8 cellular contexts compared by ENCODE assay signal in genomic region chr6:28349892-28350737, GRCh38. TPM values are rescaled to one million over a fixed set of nuclear protein-coding genes. Genes with fewer than 3 reads are reported as not detected.
DNase-seq lines count a peak whose midpoint lies in the region; ATAC-seq and TF ChIP-seq lines count a peak whose summit lies in the region.

ZKSCAN3 (plus strand) TSS chr6:28349947; CDS start chr6:28359587, 9,640 bp downstream.

- H3K4me3 ChIP-seq in AG10803 (ENCODE audit: low read length), result peak within 1 kb of the TSS; percentile 91

- H3K27ac Mint-ChIP-seq in chondrocyte (ENCODE audit: unreplicated experiment), result peak within 1 kb of the TSS; percentile 91

- ATAC-seq in GM18873 (IDR thresholded peaks at IDR 0.05; ENCODE audit: low FRiP score, unreplicated experiment), result peak; percentile 92
- peak; percentile 94 for ATAC-seq in HG03108 (IDR thresholded peaks at IDR 0.05; ENCODE audit: unreplicated experiment)

- peak; percentile 67 for DNase-seq in AG10803 (ENCODE audit: low read depth)
- peak; percentile 87 for DNase-seq in NCI-H345 treated with DMSO at 0.1 percent for 48 hours (lab: John Stamatoyannopoulos, UW; ENCODE audit: unreplicated experiment)
- DNase-seq in activated CD4-positive, alpha-beta T cell treated with anti-CD3 and anti-CD28 coated beads for 1 hour, result peak; percentile 69
- no peak for DNase-seq in chondrocyte (ENCODE audit: low spot score)
- peak; percentile 68 for DNase-seq in kidney glomerular epithelial cell (lab: John Stamatoyannopoulos, UW)
- DNase-seq in stimulated activated CD4-positive, alpha-beta T cell treated with anti-CD3 and anti-CD28 coated beads, Interleukin-1b, Interleukin-23, amount 100 ng/mL, for 24 hours (ENCODE audit: low read depth in 4 of 4, low spot score in 1 of 4), result peak; percentile 54 to 81 (median 68)

- H3K4me1 Mint-ChIP-seq in chondrocyte (ENCODE audit: low read depth), result peaks cover 34% of the 10 kb centered on the region

- H3K36me3 Mint-ChIP-seq in chondrocyte (ENCODE audit: low read depth), result no peaks in the 10 kb centered on the region

- TF ChIP-seq CTCF in AG10803 (conservative IDR thresholded peaks at IDR 0.05; ENCODE audit: low read length), result no peak
- no peak for TF ChIP-seq CTCF in chondrocyte (IDR thresholded peaks at IDR 0.05)

- H3K4me3 Mint-ChIP-seq in chondrocyte (ENCODE audit: unreplicated experiment), result peak within 1 kb of the TSS; percentile 95

- peaks cover 20% of the 10 kb centered on the region for H3K27me3 Mint-ChIP-seq in chondrocyte (ENCODE audit: low read depth)

- no peaks in the 10 kb centered on the region for H3K9me3 Mint-ChIP-seq in chondrocyte (ENCODE audit: low read depth)

RNA-seq across cellular contexts. Expression of gene ZKSCAN3, which starts in this region (rescaled TPM):
- 4.9 to 7.8 TPM (median 5.5 TPM) in 3 replicates for total RNA-seq in chondrocyte
